In genomic region chr1:208243851-208244583, GRCh38 we compare ENCODE assay signal across 8 cellular contexts. TPM values are rescaled to one million over a fixed set of nuclear protein-coding genes. Genes with fewer than 3 reads are reported as not detected.
A peak's percentile ranks its signal among the peaks of the same experiment; 100 is the strongest.
DNase-seq lines count a peak whose midpoint lies in the region; ATAC-seq, FAIRE-seq and TF ChIP-seq lines count a peak whose summit lies in the region.

Gene PLXNA2, minus strand, starts transcription at chr1:208244384. Its CDS starts 26,462 bp downstream, at chr1:208217922.

- CTCF ChIA-PET in A549 (lab: Yijun Ruan, JAX) = interaction anchor here (0.8 to 15.6 kb wide), 47 partner anchors 7 to 1340 kb away, joined by 3 to 417 read pairs (median 5); no protein-coding TSS in a partner anchor

- peaks cover 27% of the 10 kb centered on the region for H3K4me1 ChIP-seq in A549
- peaks cover 47% of the 10 kb centered on the region for H3K4me1 ChIP-seq in cardiac muscle cell (ENCODE audit: low read depth)
- peaks cover 0 to 18% (median 4%) of the 10 kb centered on the region in 3 donors for H3K4me1 ChIP-seq in pancreas

- intact Hi-C loops in pancreas (cut with DNase I) = loop anchor here in 1 of 3 donors (10.0 kb wide), 1 partner anchor 219 kb away; no protein-coding TSS in a partner anchor

- H3K27me3 ChIP-seq in SU-DHL-6 (ENCODE audit: low read length) (no peaks in the 10 kb centered on the region), cardiac muscle cell (no peaks in the 10 kb centered on the region), pancreas (no peaks in the 10 kb centered on the region)

- H2AFZ ChIP-seq in SU-DHL-6 (ENCODE audit: low read depth, low read length, severe bottlenecking) = peak within 1 kb of the TSS; percentile 84

- POLR2A ChIA-PET in A549 (lab: Yijun Ruan, JAX) = interaction anchor here (1.8 kb wide), 1 partner anchor 222 kb away, joined by 11 read pairs; no protein-coding TSS in a partner anchor

- no peaks in the 10 kb centered on the region for H3K9me3 ChIP-seq in A549
- H3K9me3 ChIP-seq in SU-DHL-6 (ENCODE audit: insufficient read depth, low read length) = no peaks in the 10 kb centered on the region
- H3K9me3 ChIP-seq in cardiac muscle cell (ENCODE audit: low read depth) = no peaks in the 10 kb centered on the region
- no peaks in the 10 kb centered on the region for H3K9me3 ChIP-seq in pancreas

- H3K4me2 ChIP-seq in A549 (peak within 1 kb of the TSS; percentile 99), SU-DHL-6 (ENCODE audit: low read depth, low read length, poor library complexity, severe bottlenecking) (peak within 1 kb of the TSS; percentile 71)

- ATAC-seq in A549 (peak; percentile 61 to 71), pancreas (peak; percentile 64 to 85 (median 82))

- FAIRE-seq in A549 (lab: Jason Lieb, UNC) (no peak), pancreas (lab: Jason Lieb, UNC) (no peak)

- no peaks in the 10 kb centered on the region for H4K20me1 ChIP-seq in SU-DHL-6 (ENCODE audit: low read depth, low read length)

- no peak for TF ChIP-seq RAD21 in A549 (conservative IDR thresholded peaks at IDR 0.05 in 1 of 2, IDR thresholded peaks at IDR 0.05 in 1 of 2)

- TF ChIP-seq CTCF in A549 (IDR thresholded peaks at IDR 0.05) (no peak), SU-DHL-6 (IDR thresholded peaks at IDR 0.05; ENCODE audit: insufficient read depth, low read length, poor library complexity, severe bottlenecking) (no peak), cardiac muscle cell (IDR thresholded peaks at IDR 0.05; ENCODE audit: low read depth, low read length) (no peak), pancreas (IDR thresholded peaks at IDR 0.05) (no peak)

- H3K4me3 ChIP-seq in A549 (peak within 1 kb of the TSS; percentile 69), SU-DHL-6 (ENCODE audit: insufficient read depth, low read length, poor library complexity, severe bottlenecking) (peak within 1 kb of the TSS; percentile 47), cardiac muscle cell (peak within 1 kb of the TSS; percentile 83), pancreas (peak within 1 kb of the TSS; percentile 83 to 98 (median 94))

- H3K9ac ChIP-seq in SU-DHL-6 (ENCODE audit: low read length) = peak within 1 kb of the TSS; percentile 41

- no peaks in the 10 kb centered on the region for H3K79me2 ChIP-seq in SU-DHL-6 (ENCODE audit: insufficient read depth, low read length)

- no peaks in the 10 kb centered on the region for H3K9me2 ChIP-seq in SU-DHL-6 (replicated peaks; ENCODE audit: insufficient read depth, low read length)

- H3F3A ChIP-seq in SU-DHL-6 (ENCODE audit: insufficient read depth) = no peaks in the 10 kb centered on the region

- TF ChIP-seq EP300 in A549 (IDR thresholded peaks at IDR 0.05) = no peak

- no peak for TF ChIP-seq POLR2A in A549 (IDR thresholded peaks at IDR 0.05; ENCODE audit: low read length)

- no peaks in the 10 kb centered on the region for H3K36me3 ChIP-seq in SU-DHL-6 (ENCODE audit: low read length)
- H3K36me3 ChIP-seq in cardiac muscle cell = no peaks in the 10 kb centered on the region
- H3K36me3 ChIP-seq in pancreas = no peaks in the 10 kb centered on the region

- DNase-seq in A549 (ENCODE audit: low read depth in 1 of 2, low spot score in 1 of 2) = peak; percentile 50 to 57
- peak; percentile 49 for DNase-seq in GM19238 (ENCODE audit: insufficient read length, low spot score)
- DNase-seq in NCI-H1048 (lab: John Stamatoyannopoulos, UW) = peak; percentile 69
- DNase-seq in cardiac muscle cell (ENCODE audit: low read depth in 1 of 2, low spot score in 1 of 2) = peak; percentile 77 to 90
- DNase-seq in pancreas = peak; percentile 85 to 93 (median 90)
- peak; percentile 91 for DNase-seq in ureter (ENCODE audit: low spot score)

- peak within 1 kb of the TSS; percentile 50 to 80 for H3K27ac ChIP-seq in A549
- no peak within 1 kb of the TSS for H3K27ac ChIP-seq in SU-DHL-6 (ENCODE audit: low read depth, low read length)
- H3K27ac ChIP-seq in adipose tissue (ENCODE audit: low read depth, low read length) = no peak within 1 kb of the TSS
- H3K27ac ChIP-seq in cardiac muscle cell = peak within 1 kb of the TSS; percentile 41
- H3K27ac ChIP-seq in pancreas = peak within 1 kb of the TSS; percentile 64 to 89 (median 83)

- under 1% methylated on average over 20 of the region's 84 CpGs for WGBS in A549 (ENCODE audit: missing lambda C conversion rate)
- 1% methylated on average over 76 to 84 of the region's 84 CpGs for WGBS in adipose tissue, 3 donors
- whole genome bisulfite sequencing in pancreas, 2 donors = 1% methylated on average over 76 to 84 of the region's 84 CpGs

TF ChIP-seq in A549, 52 proteins besides CTCF, POLR2A, EP300 and RAD21:
- TF ChIP-seq RNF2 (IDR thresholded peaks at IDR 0.05; ENCODE audit: borderline replicate concordance, low read depth) = peak; percentile 89; the same call in 1 of the 2 replicates
- TF ChIP-seq EHF (CRISPR knock-in tag; IDR thresholded peaks at IDR 0.05) = no peak
- TF ChIP-seq SMC3 (IDR thresholded peaks at IDR 0.05) = 0 out of 3 replicates have a peak, but pooled peaks have one; percentile 20
- TF ChIP-seq HDAC2 (IDR thresholded peaks at IDR 0.05) = peak; percentile 83; the same call in 1 of the 2 replicates
- TF ChIP-seq JUN (IDR thresholded peaks at IDR 0.05) = 0 out of 5 replicates have a peak, but pooled peaks of 1 of the 2 experiments have one; percentile 20

RNA-seq across cellular contexts. Expression of gene PLXNA2, which starts in this region (rescaled TPM):
- 0.87 and 1.9 TPM in 2 replicates for polyA plus RNA-seq in A549 (2011; rRNA removed)
- polyA plus RNA-seq in A549 (2012; cell fraction: cytosol; rRNA removed) = 0.28 and 0.31 TPM in 2 replicates
- 1.0 and 1.2 TPM in 2 replicates for polyA plus RNA-seq in A549 (2012; cell fraction: nucleus; rRNA removed)
- 0.36 to 0.62 TPM (median 0.45 TPM) in 3 replicates for polyA plus RNA-seq in A549 (2017; fragmentation: RNase III; extraction: RNeasy Plus Mini Kit Qiagen cat#74134 plus additional on column Dnase treatment)
- 4.7 and 5.2 TPM in 2 replicates for polyA minus RNA-seq in A549 (2011; rRNA and poly(A)+ RNA removed)
- 10 to 100 TPM in 2 of 3 donors, 1 to 10 TPM in 1; 8.1 to 48.7 (median 14.0) TPM for polyA plus RNA-seq in adipose tissue
- 35.1 and 55.3 TPM in 2 replicates for total RNA-seq in cardiac muscle cell
- polyA plus RNA-seq in cardiac muscle cell = 23.2 and 35.6 TPM in 2 replicates
- 100 to 1,000 TPM in 2 of 6 donors, 10 to 100 TPM in 4; 63.9 to 137 (median 80.1) TPM for total RNA-seq in pancreas
- polyA plus RNA-seq in pancreas = 10 to 100 TPM; 48.7 to 52.2 TPM
- total RNA-seq in ureter = 51.7 TPM

Comparison
In these comparisons a context has a peak if more than half of its experiments do, and no peak if none do; other contexts are left out.
1. H3K27ac ChIP-seq: peak in A549 (2 of 2), cardiac muscle cell (single experiment) and pancreas (4 of 4); none in SU-DHL-6 (single experiment) and adipose tissue (single experiment).
2. Peak in every context shown above with its lines, with median percentiles within 50 percentile points of each other: DNase-seq and H3K4me3 ChIP-seq.